20 cellular contexts compared by ENCODE assay signal in the genomic region with DNA sequence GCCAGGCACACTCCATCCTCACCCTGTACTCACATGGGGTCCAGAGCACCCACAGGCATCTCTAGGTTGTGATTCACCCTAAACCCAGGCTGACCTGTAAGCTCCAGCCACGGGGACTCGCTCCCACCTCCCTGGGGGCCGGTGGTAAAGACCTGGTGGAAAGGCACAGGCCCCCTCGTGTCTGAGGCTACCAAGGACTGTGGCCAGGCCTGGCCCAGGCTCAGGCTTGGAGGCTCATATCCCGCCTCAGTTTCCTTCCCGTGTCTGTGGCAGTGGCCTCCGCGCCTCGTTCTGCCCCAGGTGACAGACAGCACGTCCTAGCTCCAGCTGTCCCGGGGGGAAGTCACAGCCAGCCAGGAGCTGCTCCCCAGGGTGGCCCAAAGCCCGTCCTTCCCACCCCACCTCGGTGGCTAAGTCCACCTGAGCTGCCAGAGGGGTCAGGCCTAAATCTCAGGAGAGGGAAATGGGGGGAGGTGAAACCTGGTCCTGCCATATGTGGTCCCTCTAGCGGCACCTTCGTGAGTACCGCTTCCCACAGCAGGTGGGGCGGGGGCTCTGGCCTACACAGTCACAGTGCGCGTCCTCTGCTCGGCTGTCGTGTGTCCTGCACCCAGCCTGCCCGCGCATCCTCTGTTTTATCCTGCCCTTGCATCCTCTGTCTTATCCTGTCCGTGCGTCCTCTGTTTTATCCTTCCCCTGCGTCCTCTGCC. TPM values are rescaled to one million over a fixed set of nuclear protein-coding genes. Genes with fewer than 3 reads are reported as not detected.
A peak's percentile ranks its signal among the peaks of the same experiment; 100 is the strongest.
DNase-seq lines count a peak whose midpoint lies in the region; ATAC-seq and TF ChIP-seq lines count a peak whose summit lies in the region.
"Had no signal": no experiment of that assay in that cellular context is flagged by ENCODE, and none has a peak within 500 bp of the region (broad histone marks: within the 10 kb centered on the region; RNA-seq: fewer than 3 reads in every experiment).

No MANE protein-coding gene starts in this region.

- peaks cover 0 to 4% (median 0%) of the 10 kb centered on the region in 7 donors for H3K9me3 Mint-ChIP-seq in CD14-positive monocyte
- no peaks in the 10 kb centered on the region for H3K9me3 Mint-ChIP-seq in nephron progenitor cell
- H3K9me3 Mint-ChIP-seq: CD8-positive, alpha-beta T cell had no signal

- H3K4me1 Mint-ChIP-seq in CD14-positive monocyte = no peaks in the 10 kb centered on the region
- peaks cover 3% of the 10 kb centered on the region for H3K4me1 Mint-ChIP-seq in T-helper 17 cell
- H3K4me1 Mint-ChIP-seq in nephron progenitor cell = no peaks in the 10 kb centered on the region

- peaks cover 10% of the 10 kb centered on the region; the same call in 1 of the 2 replicates for H3K9me3 ChIP-seq in AG04450 (ENCODE audit: control insufficient read depth, insufficient read depth, low read length)
- H3K9me3 ChIP-seq in T-helper 17 cell (ENCODE audit: control insufficient read depth, low read length, poor library complexity, severe bottlenecking) = no peaks in the 10 kb centered on the region
- H3K9me3 ChIP-seq: MG63 had no signal

- H3K27me3 Mint-ChIP-seq in CD14-positive monocyte (ENCODE audit: low read depth in 3 of 3) (peaks cover 2 to 20% (median 14%) of the 10 kb centered on the region in 3 donors), T-helper 17 cell (no peaks in the 10 kb centered on the region), nephron progenitor cell (ENCODE audit: low read depth, poor library complexity) (peaks cover 49% of the 10 kb centered on the region)
- H3K27me3 Mint-ChIP-seq: IgD-negative memory B cell had no signal

- H3K4me3 ChIP-seq in AG04450 (ENCODE audit: low read depth, low read length) = no peak overlapping the region
- H3K4me3 ChIP-seq: MG63 had no signal

- no peak for TF ChIP-seq CTCF in AG04450 (IDR thresholded peaks at IDR 0.05; ENCODE audit: low read depth, low read length)
- TF ChIP-seq CTCF in CD14-positive monocyte (IDR thresholded peaks at IDR 0.05) = no peak
- TF ChIP-seq CTCF in nephron progenitor cell (IDR thresholded peaks at IDR 0.05) = no peak

- peak overlapping the region; percentile 2 for H3K27ac ChIP-seq in AG04450 (ENCODE audit: low read depth, low read length)

- peaks cover 31% of the 10 kb centered on the region for H3K27me3 ChIP-seq in AG04450 (ENCODE audit: control insufficient read depth, insufficient read depth, low read length)
- H3K27me3 ChIP-seq: MG63 had no signal

- DNase-seq in AG04450 (ENCODE audit: low read depth, low spot score) (no peak), CD14-positive monocyte (ENCODE audit: low spot score) (peak; percentile 34), T-helper 17 cell (no peak), nephron progenitor cell (no peak)
- DNase-seq: ACHN, AML-193, Kasumi-1, MG63, NCI-H1092, NCI-H1436 treated with DMSO at 0.1 percent for 48 hours, NCI-H2029, NCI-H2171 had no signal

- H3K27ac Mint-ChIP-seq in CD14-positive monocyte = no peak overlapping the region
- peak overlapping the region; percentile 39 for H3K27ac Mint-ChIP-seq in T-helper 17 cell
- peak overlapping the region; percentile 81 for H3K27ac Mint-ChIP-seq in nephron progenitor cell

- POLR2A ChIA-PET in AG04450 (lab: Yijun Ruan, JAX) = interaction anchor here (0.6 kb wide), 1 partner anchor 91 kb away, joined by 3 read pairs; a partner anchor contains a TSS

- no peak for ATAC-seq in T-helper 17 cell
- no peak for ATAC-seq in HG03520 (IDR thresholded peaks at IDR 0.05; ENCODE audit: unreplicated experiment)
- no peak for ATAC-seq in HG03432 (IDR thresholded peaks at IDR 0.05; ENCODE audit: unreplicated experiment)
- no peak for ATAC-seq in HG03159 (IDR thresholded peaks at IDR 0.05; ENCODE audit: unreplicated experiment)
- ATAC-seq: CD8-positive, alpha-beta T cell; Right ventricle myocardium inferior had no signal

- H3K4me3 Mint-ChIP-seq in CD14-positive monocyte = no peak overlapping the region
- peak overlapping the region; percentile 41 for H3K4me3 Mint-ChIP-seq in T-helper 17 cell
- H3K4me3 Mint-ChIP-seq in nephron progenitor cell = no peak overlapping the region
- H3K4me3 Mint-ChIP-seq: CD8-positive, alpha-beta T cell had no signal

- CTCF ChIA-PET in AG04450 (lab: Charles Lee) = interaction anchor here (1.4 kb wide), 1 partner anchor 16 kb away, joined by 4 read pairs; no protein-coding TSS in a partner anchor

- intact Hi-C loops in CD14-positive monocyte (cut with micrococcal nuclease) = no loop called here

- H3K36me3 Mint-ChIP-seq in CD14-positive monocyte (no peaks in the 10 kb centered on the region), T-helper 17 cell (ENCODE audit: low read depth) (no peaks in the 10 kb centered on the region), nephron progenitor cell (ENCODE audit: low read depth) (no peaks in the 10 kb centered on the region)
- H3K36me3 Mint-ChIP-seq: CD8-positive, alpha-beta T cell; IgD-negative memory B cell had no signal

RNA-seq across cellular contexts. Expression of a gene that starts 12.6 kb away (rescaled TPM):
- polyA plus RNA-seq in AG04450 (2011; rRNA removed) (0.11 and 0.12 TPM in 2 replicates), CD14-positive monocyte (not detected)
- polyA minus RNA-seq in AG04450 (2011; rRNA and poly(A)+ RNA removed) = not detected in 2 replicates
- total RNA-seq in T-helper 17 cell = under 1 TPM in 1 of 2 donors, not detected in 1; 0.12 TPM
- total RNA-seq: Calu3, Right ventricle myocardium inferior, SK-MEL-5 had no signal
- polyA plus RNA-seq: IgD-negative memory B cell had no signal

RNA-seq across cellular contexts. Expression of a gene that starts 16.2 kb away (rescaled TPM):
- polyA plus RNA-seq in AG04450 (2011; rRNA removed) (0.25 TPM in 1 of 2 replicates, not detected in the other), CD14-positive monocyte (not detected)
- polyA minus RNA-seq in AG04450 (2011; rRNA and poly(A)+ RNA removed) = not detected in 2 replicates
- total RNA-seq in T-helper 17 cell = under 1 TPM; 0.52 to 0.76 TPM
- total RNA-seq: Right ventricle myocardium inferior, SK-MEL-5 had no signal
- polyA plus RNA-seq: IgD-negative memory B cell had no signal

RNA-seq across cellular contexts. Expression of a gene that starts 33.4 kb away (rescaled TPM):
- polyA plus RNA-seq in AG04450 (2011; rRNA removed) (11.3 and 13.1 TPM in 2 replicates), CD14-positive monocyte (under 1 TPM; 0.51 to 0.60 TPM)
- polyA minus RNA-seq in AG04450 (2011; rRNA and poly(A)+ RNA removed) = 11.8 and 22.6 TPM in 2 replicates
- total RNA-seq in T-helper 17 cell = 1 to 10 TPM; 4.1 to 8.1 TPM

Comparison
In these comparisons a context has a peak if more than half of its experiments do, and no peak if none do; other contexts are left out.
1. H3K27ac Mint-ChIP-seq: peak in T-helper 17 cell (single experiment) and nephron progenitor cell (single experiment); none in CD14-positive monocyte (0 of 7).